In the genomic region with DNA sequence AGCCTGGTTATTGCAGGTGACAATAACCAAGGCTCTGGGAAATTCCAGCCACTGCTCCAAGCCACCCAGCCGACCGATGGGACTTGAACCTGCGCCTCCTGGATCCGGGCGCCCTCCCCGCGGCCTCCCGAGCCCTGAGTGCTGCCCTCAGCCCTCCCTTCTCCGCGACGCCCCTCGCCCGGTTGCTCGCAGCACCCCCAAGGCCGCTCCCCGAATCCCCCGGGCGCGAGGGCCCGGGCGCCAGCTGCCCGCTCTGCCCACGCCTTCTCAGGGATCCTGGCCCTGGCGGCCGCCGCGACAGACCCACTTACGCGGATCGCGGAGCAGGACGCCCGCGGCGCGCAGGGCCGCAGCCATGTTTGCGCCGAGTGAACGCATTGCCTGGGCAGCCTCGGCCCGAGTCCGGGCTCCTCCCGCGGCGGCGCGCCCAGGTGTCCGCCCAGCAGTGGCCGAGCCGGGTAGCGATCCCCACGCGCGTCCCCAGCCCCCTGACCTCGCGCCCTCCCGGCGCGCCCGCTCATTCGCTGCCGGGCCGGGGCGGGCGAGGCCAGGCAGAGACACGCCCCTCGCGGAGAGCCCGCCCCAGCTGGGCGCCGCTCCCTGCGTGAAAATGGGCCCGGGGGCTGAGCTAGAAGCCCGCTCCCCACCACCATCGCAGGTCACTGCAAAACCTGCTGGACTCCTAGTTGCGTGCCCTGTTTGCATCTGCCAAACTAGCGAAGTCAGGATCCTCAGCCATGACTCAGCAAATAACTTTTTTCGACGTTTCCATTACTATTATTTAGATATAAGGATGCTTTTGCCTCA, we compare ENCODE assay signal across 8 cellular contexts. TPM values are rescaled to one million over a fixed set of nuclear protein-coding genes. Genes with fewer than 3 reads are reported as not detected.
DNase-seq lines count a peak whose midpoint lies in the region; TF ChIP-seq lines count a peak whose summit lies in the region.

A gene with protein sequence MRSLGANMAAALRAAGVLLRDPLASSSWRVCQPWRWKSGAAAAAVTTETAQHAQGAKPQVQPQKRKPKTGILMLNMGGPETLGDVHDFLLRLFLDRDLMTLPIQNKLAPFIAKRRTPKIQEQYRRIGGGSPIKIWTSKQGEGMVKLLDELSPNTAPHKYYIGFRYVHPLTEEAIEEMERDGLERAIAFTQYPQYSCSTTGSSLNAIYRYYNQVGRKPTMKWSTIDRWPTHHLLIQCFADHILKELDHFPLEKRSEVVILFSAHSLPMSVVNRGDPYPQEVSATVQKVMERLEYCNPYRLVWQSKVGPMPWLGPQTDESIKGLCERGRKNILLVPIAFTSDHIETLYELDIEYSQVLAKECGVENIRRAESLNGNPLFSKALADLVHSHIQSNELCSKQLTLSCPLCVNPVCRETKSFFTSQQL (minus strand): TSS at position 460 of the 807 bp plus-strand sequence. CDS start 82 bp downstream, at position 378.

- DNase-seq in Caki2 (ENCODE audit: low read depth) (peak; percentile 75), GM20000 (ENCODE audit: low spot score) (peak; percentile 91), HT1080 (ENCODE audit: low read depth) (peak; percentile 58), fibroblast of the conjunctiva (ENCODE audit: low read depth) (peak; percentile 35), stomach (peak; percentile 84)
- DNase-seq in activated effector memory CD4-positive, alpha-beta T cell treated with Interleukin-2 at 50 U/mL for 16 hours = peak; percentile 60

- intact Hi-C loops in stomach (cut with DNase I; ENCODE audit: low total_unique reads) = no loop called here

- no peak for TF ChIP-seq RAD21 in neural cell (conservative IDR thresholded peaks at IDR 0.05)

- H3K9me3 ChIP-seq in neural cell (ENCODE audit: low read length) (no peaks in the 10 kb centered on the region), stomach (no peaks in the 10 kb centered on the region)

- TF ChIP-seq POLR2A in Raji (IDR thresholded peaks at IDR 0.05; ENCODE audit: insufficient read depth, low read depth, low read length) (peak; percentile 73), stomach (IDR thresholded peaks at IDR 0.05) (peak in 1 of 4 donors; percentile 11)

- TF ChIP-seq EP300 in neural cell (conservative IDR thresholded peaks at IDR 0.05; ENCODE audit: poor library complexity, severe bottlenecking) = no peak
- no peak for TF ChIP-seq EP300 in stomach (IDR thresholded peaks at IDR 0.05)

- H3K4me3 ChIP-seq in neural cell (ENCODE audit: low read length) = peak within 1 kb of the TSS; percentile 85
- peak within 1 kb of the TSS; percentile 70 to 96 (median 70) for H3K4me3 ChIP-seq in stomach

- peaks cover 11 to 20% (median 18%) of the 10 kb centered on the region in 4 donors for H3K4me1 ChIP-seq in stomach

- H3K79me2 ChIP-seq in neural cell (replicated peaks; ENCODE audit: insufficient read depth, low read length) = no peaks in the 10 kb centered on the region

- peaks cover 4% of the 10 kb centered on the region for H3F3A ChIP-seq in neural cell (ENCODE audit: insufficient read depth, low read length, poor library complexity, severe bottlenecking)

- no peaks in the 10 kb centered on the region for H3K27me3 ChIP-seq in neural cell (ENCODE audit: insufficient read depth, low read depth, low read length)
- H3K27me3 ChIP-seq in stomach = no peaks in the 10 kb centered on the region

- H3K4me2 ChIP-seq in neural cell (ENCODE audit: low read length) = peak within 1 kb of the TSS; percentile 66

- H3K9ac ChIP-seq in neural cell (ENCODE audit: low read length) = peak within 1 kb of the TSS; percentile 68

- no peaks in the 10 kb centered on the region for H4K20me1 ChIP-seq in neural cell (ENCODE audit: insufficient read depth)

- H2AFZ ChIP-seq in neural cell (ENCODE audit: low read depth, low read length) = peak within 1 kb of the TSS; percentile 73

- in situ Hi-C loops in Caki2 (cut with HindIII; ENCODE audit: low pct_unique_long_range_greater_than_20kb, low sequenced_read_pairs) = no loop called here

- no peak for TF ChIP-seq CTCF in GM20000 (IDR thresholded peaks at IDR 0.05; ENCODE audit: extremely low read depth, missing control alignments)
- TF ChIP-seq CTCF in neural cell (IDR thresholded peaks at IDR 0.05; ENCODE audit: poor library complexity, severe bottlenecking) = no peak
- TF ChIP-seq CTCF in stomach (IDR thresholded peaks at IDR 0.05) = no peak

- no peak within 1 kb of the TSS for H3K27ac ChIP-seq in neural cell (ENCODE audit: low read length)
- peak within 1 kb of the TSS; percentile 91 to 94 (median 91) for H3K27ac ChIP-seq in stomach

- no peaks in the 10 kb centered on the region for H3K36me3 ChIP-seq in neural cell (ENCODE audit: insufficient read depth, low read length)
- H3K36me3 ChIP-seq in stomach = peaks cover 0 to 7% (median 3%) of the 10 kb centered on the region in 4 donors

- 0 to 2% (median 1%) methylated on average over 8 to 80 of the region's 80 CpGs for WGBS in stomach, 5 donors

- no peaks in the 10 kb centered on the region for H3K9me2 ChIP-seq in neural cell (ENCODE audit: insufficient read depth, low read length)

TF ChIP-seq in neural cell, 6 proteins besides CTCF, POLR2A, EP300 and RAD21:
- no peak for TF ChIP-seq EZH2 (IDR thresholded peaks at IDR 0.05; ENCODE audit: borderline replicate concordance, insufficient read depth, low read length, poor library complexity, severe bottlenecking)
- TF ChIP-seq, protein P1, sequence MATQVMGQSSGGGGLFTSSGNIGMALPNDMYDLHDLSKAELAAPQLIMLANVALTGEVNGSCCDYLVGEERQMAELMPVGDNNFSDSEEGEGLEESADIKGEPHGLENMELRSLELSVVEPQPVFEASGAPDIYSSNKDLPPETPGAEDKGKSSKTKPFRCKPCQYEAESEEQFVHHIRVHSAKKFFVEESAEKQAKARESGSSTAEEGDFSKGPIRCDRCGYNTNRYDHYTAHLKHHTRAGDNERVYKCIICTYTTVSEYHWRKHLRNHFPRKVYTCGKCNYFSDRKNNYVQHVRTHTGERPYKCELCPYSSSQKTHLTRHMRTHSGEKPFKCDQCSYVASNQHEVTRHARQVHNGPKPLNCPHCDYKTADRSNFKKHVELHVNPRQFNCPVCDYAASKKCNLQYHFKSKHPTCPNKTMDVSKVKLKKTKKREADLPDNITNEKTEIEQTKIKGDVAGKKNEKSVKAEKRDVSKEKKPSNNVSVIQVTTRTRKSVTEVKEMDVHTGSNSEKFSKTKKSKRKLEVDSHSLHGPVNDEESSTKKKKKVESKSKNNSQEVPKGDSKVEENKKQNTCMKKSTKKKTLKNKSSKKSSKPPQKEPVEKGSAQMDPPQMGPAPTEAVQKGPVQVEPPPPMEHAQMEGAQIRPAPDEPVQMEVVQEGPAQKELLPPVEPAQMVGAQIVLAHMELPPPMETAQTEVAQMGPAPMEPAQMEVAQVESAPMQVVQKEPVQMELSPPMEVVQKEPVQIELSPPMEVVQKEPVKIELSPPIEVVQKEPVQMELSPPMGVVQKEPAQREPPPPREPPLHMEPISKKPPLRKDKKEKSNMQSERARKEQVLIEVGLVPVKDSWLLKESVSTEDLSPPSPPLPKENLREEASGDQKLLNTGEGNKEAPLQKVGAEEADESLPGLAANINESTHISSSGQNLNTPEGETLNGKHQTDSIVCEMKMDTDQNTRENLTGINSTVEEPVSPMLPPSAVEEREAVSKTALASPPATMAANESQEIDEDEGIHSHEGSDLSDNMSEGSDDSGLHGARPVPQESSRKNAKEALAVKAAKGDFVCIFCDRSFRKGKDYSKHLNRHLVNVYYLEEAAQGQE (IDR thresholded peaks at IDR 0.05; ENCODE audit: borderline replicate concordance) = no peak
- TF ChIP-seq TAF1 (IDR thresholded peaks at IDR 0.05; ENCODE audit: low read depth) = peak; percentile 38
- TF ChIP-seq MXI1 (conservative IDR thresholded peaks at IDR 0.05; ENCODE audit: poor library complexity, severe bottlenecking) = peak; percentile 31
- TF ChIP-seq SMC3 (conservative IDR thresholded peaks at IDR 0.05; ENCODE audit: poor library complexity) = no peak
- no peak for TF ChIP-seq POLR2AphosphoS5 (IDR thresholded peaks at IDR 0.05)

RNA-seq across cellular contexts. Expression of the gene that starts here (rescaled TPM):
- 33.0 and 49.0 TPM in 2 replicates for total RNA-seq in Caki2 (2014; rRNA removed; shearing (Covaris generic); ENCODE audit: low replicate concordance)
- total RNA-seq in HT1080 (2014; rRNA removed; shearing (Covaris generic)) = 39.2 and 54.0 TPM in 2 replicates
- 23.8 and 32.2 TPM in 2 replicates for polyA plus RNA-seq in HT1080 (2015; cell fraction: cytosol; rRNA removed)
- 18.4 and 26.3 TPM in 2 replicates for polyA plus RNA-seq in HT1080 (2015; cell fraction: nucleus; rRNA removed)
- 12.5 and 17.1 TPM in 2 replicates for polyA plus RNA-seq in neural cell
- polyA minus RNA-seq in neural cell = 19.1 and 21.2 TPM in 2 replicates
- 100 to 1,000 TPM in 1 of 5 donors, 10 to 100 TPM in 2, 1 to 10 TPM in 1, under 1 TPM in 1; 0.58 to 387 (median 29.6) TPM for total RNA-seq in stomach
- 1 to 10 TPM; 5.2 to 8.5 (median 7.8) TPM for polyA plus RNA-seq in stomach

Comparison
In these comparisons a context has a peak if more than half of its experiments do, and no peak if none do; other contexts are left out.
1. DNase-seq: peak in every context shown above with its lines; median percentile 91 in GM20000; 84 in stomach; 75 in Caki2; 60 in activated effector memory CD4-positive, alpha-beta T cell treated with Interleukin-2 at 50 U/mL for 16 hours; 58 in HT1080; 35 in fibroblast of the conjunctiva.